In the genomic region with DNA sequence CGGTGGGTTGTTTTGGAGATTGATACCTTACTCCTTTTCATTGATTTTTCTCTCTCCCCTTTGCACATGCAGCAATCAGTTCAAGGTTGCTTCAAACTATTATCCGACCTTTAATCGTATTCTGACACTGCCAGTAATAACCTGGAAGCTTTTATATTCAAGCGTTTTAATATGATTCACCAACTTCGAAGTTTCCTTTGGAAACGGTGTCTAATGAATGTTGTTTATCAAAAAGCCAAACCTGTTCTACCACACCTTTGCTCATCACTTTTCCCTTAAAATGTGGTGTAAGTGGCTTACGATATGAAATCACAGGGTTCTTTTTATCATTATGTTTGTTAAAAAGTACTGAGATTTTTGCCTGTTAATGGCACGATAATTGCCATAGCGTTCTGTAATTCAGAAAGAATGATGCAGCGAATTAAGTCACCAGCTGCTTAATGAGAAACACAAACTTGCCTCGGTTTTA, we compare ENCODE assay signal across 8 cellular contexts. TPM values are rescaled to one million over a fixed set of nuclear protein-coding genes. Genes with fewer than 3 reads are reported as not detected.
DNase-seq lines count a peak whose midpoint lies in the region; ATAC-seq, FAIRE-seq and TF ChIP-seq lines count a peak whose summit lies in the region.

No MANE protein-coding gene starts in this region.

- H3K4me3 ChIP-seq in GM08714 (ENCODE audit: low read length): peak overlapping the region; percentile 90
- peak overlapping the region; percentile 61 for H3K4me3 ChIP-seq in NT2/D1 (ENCODE audit: insufficient read length, low read depth)
- H3K4me3 ChIP-seq in endothelial cell of umbilical vein (replicated peaks in 1 of 3; ENCODE audit: insufficient read depth in 1 of 3, low read depth in 1 of 3, low read length in 3 of 3): peak overlapping the region; percentile 58 to 86 (median 83)
- peak overlapping the region; percentile 78 to 99 for H3K4me3 ChIP-seq in neuronal stem cell (ENCODE audit: low read length in 2 of 2)

- no peak overlapping the region for H4K8ac ChIP-seq in neuronal stem cell (ENCODE audit: low read depth, low read length)

- H3K9me3 ChIP-seq in NT2/D1 (ENCODE audit: insufficient read depth, low read length) (no peaks in the 10 kb centered on the region), endothelial cell of umbilical vein (replicated peaks; ENCODE audit: control insufficient read depth, insufficient read depth, low read length) (no peaks in the 10 kb centered on the region), neuronal stem cell (replicated peaks in 1 of 2; ENCODE audit: control insufficient read depth in 2 of 2, insufficient read depth in 1 of 2, low read depth in 1 of 2, low read length in 2 of 2) (no peaks in the 10 kb centered on the region)

- POLR2A ChIA-PET in endothelial cell of umbilical vein (lab: Charles Lee): no interaction called here

- DNase-seq in NT2/D1 (ENCODE audit: low read depth, low spot score): no peak
- peak; percentile 29 for DNase-seq in endothelial cell of umbilical vein (ENCODE audit: low read depth, low spot score)
- no peak for DNase-seq in neuronal stem cell (ENCODE audit: low spot score)
- no peak for DNase-seq in NCI-H1048 (lab: John Stamatoyannopoulos, UW)
- DNase-seq in NCI-H128 (lab: John Stamatoyannopoulos, UW; ENCODE audit: unreplicated experiment): no peak

- no peak overlapping the region for H3K18ac ChIP-seq in neuronal stem cell (ENCODE audit: low read length)

- H3K36me3 ChIP-seq in NT2/D1 (ENCODE audit: insufficient read depth, insufficient read length, low read length): no peaks in the 10 kb centered on the region
- H3K36me3 ChIP-seq in endothelial cell of umbilical vein (ENCODE audit: control insufficient read depth in 2 of 2, extremely low read depth in 1 of 2, insufficient read depth in 2 of 2, low read length in 2 of 2): no peaks in the 10 kb centered on the region
- no peaks in the 10 kb centered on the region for H3K36me3 ChIP-seq in neuronal stem cell (replicated peaks in 1 of 2; ENCODE audit: control insufficient read depth in 2 of 2, insufficient read depth in 2 of 2, low read length in 2 of 2)

- no peak overlapping the region for H4K91ac ChIP-seq in neuronal stem cell (ENCODE audit: low read depth, low read length, poor library complexity)

- H3K79me2 ChIP-seq in endothelial cell of umbilical vein (ENCODE audit: control insufficient read depth, insufficient read depth, low read length): peaks cover 35% of the 10 kb centered on the region

- no peak overlapping the region for H3K14ac ChIP-seq in neuronal stem cell (ENCODE audit: low read length)

- H3K27me3 ChIP-seq in NT2/D1 (ENCODE audit: insufficient read depth, insufficient read length): no peaks in the 10 kb centered on the region
- no peaks in the 10 kb centered on the region for H3K27me3 ChIP-seq in endothelial cell of umbilical vein (ENCODE audit: control insufficient read depth in 2 of 2, insufficient read depth in 2 of 2, low read length in 2 of 2)
- H3K27me3 ChIP-seq in neuronal stem cell (ENCODE audit: control insufficient read depth in 3 of 3, insufficient read depth in 3 of 3, low read depth in 1 of 3, low read length in 3 of 3): no peaks in the 10 kb centered on the region

- no peak overlapping the region for H2BK120ac ChIP-seq in neuronal stem cell (ENCODE audit: low read depth, low read length)

- peaks cover 2% of the 10 kb centered on the region for H3K79me1 ChIP-seq in neuronal stem cell (ENCODE audit: low read depth, low read length)

- no peak overlapping the region for H2BK15ac ChIP-seq in neuronal stem cell (ENCODE audit: low read length)

- no peak for ATAC-seq in GM21528 (IDR thresholded peaks at IDR 0.05; ENCODE audit: low FRiP score, unreplicated experiment)
- ATAC-seq in GM21526 (IDR thresholded peaks at IDR 0.05; ENCODE audit: low FRiP score, unreplicated experiment): no peak

- dilution Hi-C loops in endothelial cell of umbilical vein (cut with MboI; ENCODE audit: extremely low pct_ligation_motif_present, low sequenced_read_pairs): no loop called here

- no CpG with 5 or more reads among the region's 11 CpGs for WGBS in neuronal stem cell (ENCODE audit: extremely low coverage in 2 of 2, insufficient read length in 2 of 2, insufficient replicate concordance in 1 of 2), 2 donors

- FAIRE-seq in endothelial cell of umbilical vein (lab: Jason Lieb, UNC): no peak

- no peak for TF ChIP-seq CTCF in endothelial cell of umbilical vein (IDR thresholded peaks at IDR 0.05; ENCODE audit: extremely low read depth in 1 of 2, insufficient read depth in 1 of 2, low read depth in 1 of 2, low read length in 2 of 2)

- H3K4me2 ChIP-seq in endothelial cell of umbilical vein (ENCODE audit: insufficient read depth, low read length): peak overlapping the region; percentile 74
- peak overlapping the region; percentile 34 for H3K4me2 ChIP-seq in neuronal stem cell (ENCODE audit: insufficient read depth, low read length, poor library complexity, severe bottlenecking)

- no peak overlapping the region for H2AFZ ChIP-seq in endothelial cell of umbilical vein (ENCODE audit: low read depth, low read length)
- peak overlapping the region; percentile 94 for H2AFZ ChIP-seq in neuronal stem cell (ENCODE audit: low read length)

- H3K23ac ChIP-seq in neuronal stem cell (ENCODE audit: low read depth, low read length, poor library complexity): no peak overlapping the region

- no peak overlapping the region for H2BK5ac ChIP-seq in neuronal stem cell (ENCODE audit: low read length)

- no peak overlapping the region for H2BK12ac ChIP-seq in neuronal stem cell (ENCODE audit: low read length)

- H3K4me1 ChIP-seq in NT2/D1 (ENCODE audit: insufficient read depth, insufficient read length) (no peaks in the 10 kb centered on the region), endothelial cell of umbilical vein (ENCODE audit: control insufficient read depth, extremely low read depth, insufficient read depth, low read length) (peaks cover 20% of the 10 kb centered on the region), neuronal stem cell (ENCODE audit: control insufficient read depth in 2 of 2, insufficient read depth in 1 of 2, low read depth in 1 of 2, low read length in 2 of 2) (peaks cover 0 to 4% of the 10 kb centered on the region in 2 donors)

- H3K27ac ChIP-seq in endothelial cell of umbilical vein (ENCODE audit: insufficient read depth, low read depth, low read length): peak overlapping the region; percentile 86
- no peak overlapping the region for H3K27ac ChIP-seq in neuronal stem cell (replicated peaks; ENCODE audit: low read length)

- H3K9me1 ChIP-seq in endothelial cell of umbilical vein (replicated peaks; ENCODE audit: control insufficient read depth, extremely low read depth, insufficient read depth, low read length): no peaks in the 10 kb centered on the region

- H2AK5ac ChIP-seq in neuronal stem cell (ENCODE audit: low read depth, low read length): no peak overlapping the region

- peaks cover 2% of the 10 kb centered on the region for H4K20me1 ChIP-seq in endothelial cell of umbilical vein (replicated peaks; ENCODE audit: control insufficient read depth, extremely low read depth, insufficient read depth, low read length)

- intact Hi-C loops in endothelial cell of umbilical vein (cut with micrococcal nuclease): loop anchor here (2.0 kb wide), 2 partner anchors 16 to 80 kb away; no protein-coding TSS in a partner anchor

- H3K4ac ChIP-seq in neuronal stem cell (ENCODE audit: low read length): no peak overlapping the region

- TF ChIP-seq POLR2A in endothelial cell of umbilical vein (IDR thresholded peaks at IDR 0.05; ENCODE audit: low read depth, low read length): no peak

- TSS peak; percentile 19 for BruUV-seq in endothelial cell of umbilical vein (replicated peaks; lab: Mats Ljungman, UMichigan)

- peak overlapping the region; percentile 25 for H3K9ac ChIP-seq in NT2/D1 (ENCODE audit: insufficient read length, low read depth)
- peak overlapping the region; percentile 95 for H3K9ac ChIP-seq in endothelial cell of umbilical vein (replicated peaks; ENCODE audit: extremely low read depth, insufficient read depth, low read length)
- no peak overlapping the region for H3K9ac ChIP-seq in neuronal stem cell (ENCODE audit: low read depth, low read length, poor library complexity)

- CTCF ChIA-PET in endothelial cell of umbilical vein (lab: Charles Lee): no interaction called here

TF ChIP-seq in endothelial cell of umbilical vein, 7 proteins besides CTCF, POLR2A, EP300 and RAD21:
- TF ChIP-seq POLR2AphosphoS5 (IDR thresholded peaks at IDR 0.05; ENCODE audit: insufficient read depth, low read depth, low read length): no peak
- TF ChIP-seq MYC (IDR thresholded peaks at IDR 0.05; ENCODE audit: low read depth, low read length): no peak
- TF ChIP-seq EZH2 (IDR thresholded peaks at IDR 0.05; ENCODE audit: borderline replicate concordance, low read depth, low read length, severe bottlenecking): no peak
- TF ChIP-seq JUN (IDR thresholded peaks at IDR 0.05; ENCODE audit: borderline replicate concordance, insufficient read depth, insufficient read length, low read depth): no peak
- peak; percentile 12 for TF ChIP-seq FOS (IDR thresholded peaks at IDR 0.05; ENCODE audit: borderline replicate concordance, insufficient read depth, low read length)
- TF ChIP-seq MAX (IDR thresholded peaks at IDR 0.05; ENCODE audit: insufficient read depth, insufficient read length): no peak

RNA-seq across cellular contexts. Expression of gene STXBP5, which starts 0.7 kb away (rescaled TPM):
- 21.8 and 25.0 TPM in 2 replicates for total RNA-seq in endothelial cell of umbilical vein
- polyA plus RNA-seq in endothelial cell of umbilical vein: 4.7 and 7.1 TPM in 2 replicates
- 7.0 and 8.8 TPM in 2 replicates for polyA plus RNA-seq in endothelial cell of umbilical vein (2011; cell fraction: cytosol; rRNA removed)
- 24.8 and 25.0 TPM in 2 replicates for polyA plus RNA-seq in endothelial cell of umbilical vein (2011; cell fraction: nucleus; rRNA removed)
- 11.8 and 16.5 TPM in 2 replicates for polyA plus RNA-seq in endothelial cell of umbilical vein (2012)
- 43.1 and 44.2 TPM in 2 replicates for polyA minus RNA-seq in endothelial cell of umbilical vein
- 19.0 TPM for polyA minus RNA-seq in endothelial cell of umbilical vein (2011; cell fraction: cytosol; rRNA and poly(A)+ RNA removed)
- 96.6 and 124 TPM in 2 replicates for polyA minus RNA-seq in endothelial cell of umbilical vein (2011; cell fraction: nucleus; rRNA and poly(A)+ RNA removed)
- polyA plus RNA-seq in neuronal stem cell (2013, experiment 1 of 2): 2.3 TPM
- 2.6 TPM for polyA plus RNA-seq in neuronal stem cell (2013, experiment 2 of 2)
